9 cellular contexts compared by ENCODE assay signal in the genomic region with DNA sequence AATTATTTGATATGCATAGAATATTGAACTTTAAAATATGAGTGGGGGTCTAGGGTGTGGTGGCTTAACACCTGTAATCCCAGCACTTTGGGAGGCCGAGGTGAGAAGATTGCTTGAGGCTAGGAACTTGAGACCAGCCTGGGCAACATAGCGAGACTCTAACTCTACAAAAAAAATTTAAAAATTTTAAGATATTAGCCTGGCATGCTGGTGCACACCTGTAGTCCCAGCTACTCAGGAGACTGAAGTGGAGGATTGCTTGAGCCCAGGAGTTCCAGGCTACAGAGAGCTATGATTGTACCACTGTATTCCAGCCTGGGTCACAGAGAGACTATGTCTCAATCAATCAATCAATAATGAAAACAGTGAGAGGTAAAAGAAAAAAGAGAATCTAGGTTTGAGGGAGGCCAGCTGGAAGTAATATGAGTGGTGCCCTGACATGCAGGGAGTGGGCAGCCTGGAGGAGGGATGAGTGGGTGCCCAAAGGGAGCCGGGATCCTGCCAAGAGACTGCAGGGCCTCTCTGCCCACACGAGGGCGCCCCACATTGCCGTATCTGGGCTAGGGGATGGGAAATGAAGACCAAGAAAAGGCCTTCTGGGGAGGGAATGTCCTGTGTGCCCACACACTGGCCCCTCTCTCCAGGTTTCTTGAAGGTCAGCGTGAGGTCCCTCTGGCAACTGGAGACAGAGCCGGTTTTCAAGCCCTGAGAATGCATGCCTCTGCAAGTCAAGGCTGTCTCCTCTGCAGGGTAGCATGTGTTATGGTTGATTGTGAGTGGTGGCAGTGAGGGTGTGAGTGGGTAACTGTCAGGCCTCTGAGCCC.
DNase-seq lines count a peak whose midpoint lies in the region; ATAC-seq, FAIRE-seq and TF ChIP-seq lines count a peak whose summit lies in the region.
"Had no signal": no experiment of that assay in that cellular context is flagged by ENCODE, and none has a peak within 500 bp of the region (broad histone marks: within the 10 kb centered on the region; RNA-seq: fewer than 3 reads in every experiment).

No MANE protein-coding gene starts in this region.

- no peak for TF ChIP-seq EP300 in tibial nerve (IDR thresholded peaks at IDR 0.05)

- H3K4me1 ChIP-seq in pancreas (peaks cover 0 to 9% (median 0%) of the 10 kb centered on the region in 3 donors), tibial nerve (no peaks in the 10 kb centered on the region)

- H3K9me3 ChIP-seq in pancreas (no peaks in the 10 kb centered on the region), tibial nerve (no peaks in the 10 kb centered on the region)

- intact Hi-C loops in pancreas (cut with DNase I) = no loop called here

- 24 to 26% methylated on average over 8 of the region's 8 CpGs for WGBS in pancreas, 2 donors
- WGBS in tibial nerve, 2 donors = 26 to 27% methylated on average over 8 of the region's 8 CpGs

- TF ChIP-seq CTCF in pancreas (IDR thresholded peaks at IDR 0.05) (peak; percentile 52 to 81 (median 72)), tibial nerve (IDR thresholded peaks at IDR 0.05) (peak; percentile 62 to 71 (median 70))

- no peak for TF ChIP-seq POLR2A in tibial nerve (IDR thresholded peaks at IDR 0.05)

- H3K36me3 ChIP-seq in pancreas (no peaks in the 10 kb centered on the region), tibial nerve (no peaks in the 10 kb centered on the region)

- FAIRE-seq in pancreas (lab: Jason Lieb, UNC) = no peak
- FAIRE-seq: G401.6 had no signal

- DNase-seq in NCI-H524 (lab: John Stamatoyannopoulos, UW) = peak; percentile 12 to 70
- no peak for DNase-seq in NCI-H524 treated with DMSO at 0.1 percent for 48 hours (lab: John Stamatoyannopoulos, UW)
- DNase-seq in KG1 (lab: John Stamatoyannopoulos, UW) = peak; percentile 36
- DNase-seq in SHP77 treated with DMSO at 0.1 percent for 48 hours (lab: John Stamatoyannopoulos, UW) = peak; percentile 31
- peak; percentile 5 for DNase-seq in activated gamma-delta T cell treated with anti-CD3 and anti-CD28 coated beads, Interleukin-2, amount 50 U/mL, for 16 hours (ENCODE audit: low read depth)
- DNase-seq in germinal center (ENCODE audit: low spot score) = peak; percentile 74
- DNase-seq in pancreas = peak; percentile 37 to 88 (median 64)
- peak; percentile 36 to 77 for DNase-seq in tibial nerve (ENCODE audit: low spot score in 2 of 2)

- no peak overlapping the region for H3K27ac ChIP-seq in pancreas
- H3K27ac ChIP-seq in tibial nerve = no peak overlapping the region

- no peak overlapping the region for H3K4me3 ChIP-seq in pancreas
- H3K4me3 ChIP-seq in tibial nerve = no peak overlapping the region

- peak; percentile 54 to 84 (median 73) for ATAC-seq in pancreas

- no peaks in the 10 kb centered on the region for H3K27me3 ChIP-seq in pancreas
- H3K27me3 ChIP-seq in tibial nerve = peaks cover 0 to 3% of the 10 kb centered on the region in 2 donors
